ENCODE assay signal across 23 cellular contexts in the genomic region with DNA sequence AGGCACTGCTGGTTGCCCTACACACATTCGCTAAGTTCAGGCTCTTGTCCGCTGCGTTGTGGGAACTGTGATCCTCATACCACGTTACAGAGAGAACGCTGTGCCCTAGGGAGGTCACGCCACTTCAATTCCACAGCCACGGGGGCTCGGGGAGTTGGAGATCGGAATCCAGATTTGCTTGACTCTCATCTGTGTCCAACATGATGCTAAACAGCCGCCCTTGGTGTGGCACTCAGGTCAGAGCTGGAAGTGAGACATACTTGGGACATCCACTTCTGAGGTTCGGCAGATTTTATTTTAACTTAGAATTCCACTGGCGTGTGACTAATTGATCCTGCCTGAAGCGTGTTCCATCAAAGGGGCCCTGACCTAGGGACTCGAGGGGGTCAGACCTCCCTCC. TPM values are rescaled to one million over a fixed set of nuclear protein-coding genes. Genes with fewer than 3 reads are reported as not detected.
"Had no signal": no experiment of that assay in that cellular context is flagged by ENCODE, and none has a peak within 500 bp of the region (broad histone marks: within the 10 kb centered on the region; RNA-seq: fewer than 3 reads in every experiment).

No MANE protein-coding gene starts in this region.

- H3K27me3 ChIP-seq: gastroesophageal sphincter, neutrophil, upper lobe of left lung had no signal

- H3K4me2 ChIP-seq: smooth muscle cell had no signal

- DNase-seq: activated CD4-positive, alpha-beta T cell treated with anti-CD3 and anti-CD28 coated beads, Interleukin-2, amount 50 U/mL, for 1 hour; activated CD8-positive, alpha-beta memory T cell treated with anti-CD3 and anti-CD28 coated beads for 24 hours; activated naive CD8-positive, alpha-beta T cell treated with anti-CD3 and anti-CD28 coated beads for 36 hours; cortex of kidney; effector CD4-positive, alpha-beta T cell; heart right ventricle; mucosa of descending colon; naive thymus-derived CD4-positive, alpha-beta T cell; right cardiac atrium; T1000; upper lobe of left lung had no signal

- H3K9me3 Mint-ChIP-seq: activated naive CD8-positive, alpha-beta T cell treated with anti-CD3 and anti-CD28 coated beads for 36 hours; naive thymus-derived CD4-positive, alpha-beta T cell; stimulated activated naive CD8-positive, alpha-beta T cell treated with anti-CD3 and anti-CD28 coated beads, Interleukin-15, Interleukin-2, amounts not matched to agents 100 ng/mL and 50 ng/mL, for 24 hours had no signal

- ATAC-seq: activated CD4-positive, CD25-positive, alpha-beta regulatory T cell treated with anti-CD3 and anti-CD28 coated beads, Interleukin-2, amount 50 U/mL, for 24 hours; gastroesophageal sphincter; heart right ventricle; left lobe of liver; mucosa of descending colon; naive thymus-derived CD4-positive, alpha-beta T cell; right cardiac atrium had no signal

- H3K27ac Mint-ChIP-seq: activated naive CD8-positive, alpha-beta T cell treated with anti-CD3 and anti-CD28 coated beads for 36 hours; naive thymus-derived CD4-positive, alpha-beta T cell; progenitor cell of endocrine pancreas; stimulated activated naive CD8-positive, alpha-beta T cell treated with anti-CD3 and anti-CD28 coated beads, Interleukin-15, Interleukin-2, amounts not matched to agents 100 ng/mL and 50 ng/mL, for 24 hours had no signal

- H3K4me1 ChIP-seq: upper lobe of left lung had no signal

- H3K36me3 Mint-ChIP-seq: activated naive CD8-positive, alpha-beta T cell treated with anti-CD3 and anti-CD28 coated beads for 36 hours; brain; naive thymus-derived CD4-positive, alpha-beta T cell had no signal

- H3K27me3 Mint-ChIP-seq: stimulated activated naive CD8-positive, alpha-beta T cell treated with anti-CD3 and anti-CD28 coated beads, Interleukin-15, Interleukin-2, amounts not matched to agents 100 ng/mL and 50 ng/mL, for 24 hours had no signal

- H3K27ac ChIP-seq: gastroesophageal sphincter, heart right ventricle, neutrophil, upper lobe of left lung had no signal

- H3K4me3 Mint-ChIP-seq: activated naive CD8-positive, alpha-beta T cell treated with anti-CD3 and anti-CD28 coated beads for 36 hours; naive thymus-derived CD4-positive, alpha-beta T cell; stimulated activated naive CD8-positive, alpha-beta T cell treated with anti-CD3 and anti-CD28 coated beads, Interleukin-15, Interleukin-2, amounts not matched to agents 100 ng/mL and 50 ng/mL, for 24 hours had no signal

- H3K4me1 Mint-ChIP-seq: activated naive CD8-positive, alpha-beta T cell treated with anti-CD3 and anti-CD28 coated beads for 36 hours; naive thymus-derived CD4-positive, alpha-beta T cell had no signal

- H3K4me3 ChIP-seq: gastroesophageal sphincter, heart right ventricle, mucosa of descending colon, smooth muscle cell, upper lobe of left lung had no signal

- H3K36me3 ChIP-seq: gastroesophageal sphincter, heart right ventricle, neutrophil, upper lobe of left lung had no signal

- H3K9me3 ChIP-seq: gastroesophageal sphincter, heart right ventricle, mucosa of descending colon, neutrophil, upper lobe of left lung had no signal

RNA-seq across cellular contexts. Expression of a gene that starts 41.7 kb away (rescaled TPM):
- total RNA-seq: fibroblast of lung, left lobe of liver had no signal
- polyA plus RNA-seq: naive thymus-derived CD4-positive, alpha-beta T cell had no signal

RNA-seq across cellular contexts. Expression of a gene that starts 41.8 kb away (rescaled TPM):
- total RNA-seq: fibroblast of lung, gastroesophageal sphincter, left lobe of liver, lung microvascular endothelial cell, mucosa of descending colon, progenitor cell of endocrine pancreas, right cardiac atrium, smooth muscle cell, temporal lobe, upper lobe of left lung had no signal
- polyA plus RNA-seq: endothelial cell of umbilical vein; fibroblast of lung; heart right ventricle; naive thymus-derived CD4-positive, alpha-beta T cell; right cardiac atrium had no signal

RNA-seq across cellular contexts. Expression of a gene that starts 47.5 kb away (rescaled TPM):
- polyA plus RNA-seq: naive thymus-derived CD4-positive, alpha-beta T cell had no signal
